9 cellular contexts compared by ENCODE assay signal in genomic region chr4:680565-680930, GRCh38. TPM values are rescaled to one million over a fixed set of nuclear protein-coding genes. Genes with fewer than 3 reads are reported as not detected.
DNase-seq lines count a peak whose midpoint lies in the region; ATAC-seq, FAIRE-seq and TF ChIP-seq lines count a peak whose summit lies in the region.
"Had no signal": no experiment of that assay in that cellular context is flagged by ENCODE, and none has a peak within 500 bp of the region (broad histone marks: within the 10 kb centered on the region; RNA-seq: fewer than 3 reads in every experiment).

No MANE protein-coding gene starts in this region.

- DNase-seq in GM20000 (ENCODE audit: low spot score) (peak; percentile 77), astrocyte (ENCODE audit: low read depth) (no peak), lower lobe of right lung (no peak), GM12891 (ENCODE audit: insufficient read length, low spot score) (no peak), pons (ENCODE audit: low spot score) (no peak), ovary (no peak), medulla oblongata (ENCODE audit: extremely low spot score) (no peak)
- DNase-seq: NCI-H2107 had no signal

- no peaks in the 10 kb centered on the region for H3K36me3 ChIP-seq in astrocyte (ENCODE audit: insufficient read depth, low read length)
- no peaks in the 10 kb centered on the region for H3K36me3 ChIP-seq in lower lobe of right lung
- no peaks in the 10 kb centered on the region for H3K36me3 ChIP-seq in ovary

- TF ChIP-seq POLR2A in GM12891 (IDR thresholded peaks at IDR 0.05; ENCODE audit: low read depth, low read length): no peak
- TF ChIP-seq POLR2A in ovary (IDR thresholded peaks at IDR 0.05): no peak

- peak overlapping the region; percentile 40 for H3K4me3 Mint-ChIP-seq in astrocyte (ENCODE audit: unreplicated experiment)

- peak overlapping the region; percentile 80 for H3K4me2 ChIP-seq in astrocyte (ENCODE audit: low read length)

- peaks cover 14% of the 10 kb centered on the region for H3K4me1 Mint-ChIP-seq in astrocyte (ENCODE audit: low read depth, unreplicated experiment)

- peaks cover 4% of the 10 kb centered on the region for H3K36me3 Mint-ChIP-seq in astrocyte (ENCODE audit: low read depth, unreplicated experiment)

- H3K27me3 Mint-ChIP-seq in astrocyte (ENCODE audit: low read depth, unreplicated experiment): peaks cover 3% of the 10 kb centered on the region

- no peak overlapping the region for H3K9ac ChIP-seq in astrocyte (ENCODE audit: low read length)

- H3K27me3 ChIP-seq in astrocyte (ENCODE audit: insufficient read depth, low read length) (no peaks in the 10 kb centered on the region), lower lobe of right lung (ENCODE audit: low read depth) (no peaks in the 10 kb centered on the region), ovary (no peaks in the 10 kb centered on the region)

- intact Hi-C loops in lower lobe of right lung (cut with DNase I) (no loop called here), ovary (cut with DNase I) (no loop called here)

- ATAC-seq in lower lobe of right lung: peak; percentile 0 to 4

- H3K4me1 ChIP-seq in astrocyte (ENCODE audit: insufficient read depth, low read length): peaks cover 6% of the 10 kb centered on the region
- H3K4me1 ChIP-seq in lower lobe of right lung: peaks cover 32% of the 10 kb centered on the region
- no peaks in the 10 kb centered on the region for H3K4me1 ChIP-seq in ovary (ENCODE audit: insufficient read depth)

- peak overlapping the region; percentile 56 for H3K27ac ChIP-seq in 22Rv1
- no peak overlapping the region for H3K27ac ChIP-seq in astrocyte (ENCODE audit: low read depth, low read length)
- peak overlapping the region; percentile 41 for H3K27ac ChIP-seq in lower lobe of right lung
- no peak overlapping the region for H3K27ac ChIP-seq in ovary

- H2AFZ ChIP-seq in astrocyte (ENCODE audit: low read depth, low read length): peak overlapping the region; percentile 52

- TF ChIP-seq CTCF in 22Rv1 (IDR thresholded peaks at IDR 0.05): no peak
- no peak for TF ChIP-seq CTCF in GM20000 (IDR thresholded peaks at IDR 0.05; ENCODE audit: extremely low read depth, missing control alignments)
- no peak for TF ChIP-seq CTCF in astrocyte (IDR thresholded peaks at IDR 0.05; ENCODE audit: insufficient read depth, low read depth, low read length)
- no peak for TF ChIP-seq CTCF in lower lobe of right lung (IDR thresholded peaks at IDR 0.05)
- TF ChIP-seq CTCF in ovary (IDR thresholded peaks at IDR 0.05): no peak

- no peaks in the 10 kb centered on the region for H4K20me1 ChIP-seq in astrocyte (ENCODE audit: insufficient read depth, low read length)

- FAIRE-seq in astrocyte (lab: Jason Lieb, UNC): no peak
- FAIRE-seq in GM12891 (lab: Jason Lieb, UNC): no peak

- WGBS in ovary, 3 donors: 24 to 40% (median 29%) methylated on average over 15 of the region's 15 CpGs

- H3K4me3 ChIP-seq in astrocyte (ENCODE audit: insufficient read depth, low read depth, low read length): peak overlapping the region; percentile 17
- H3K4me3 ChIP-seq in lower lobe of right lung: peak overlapping the region; percentile 67
- no peak overlapping the region for H3K4me3 ChIP-seq in ovary

- H3K79me2 ChIP-seq in astrocyte (ENCODE audit: insufficient read depth, low read length): peaks cover under 1% of the 10 kb centered on the region

- no peak overlapping the region for H3K27ac Mint-ChIP-seq in astrocyte (ENCODE audit: unreplicated experiment)

- H3K9me3 ChIP-seq in astrocyte (ENCODE audit: insufficient read depth, low read depth, low read length) (no peaks in the 10 kb centered on the region), lower lobe of right lung (no peaks in the 10 kb centered on the region), ovary (no peaks in the 10 kb centered on the region)

- TF ChIP-seq EP300 in ovary (IDR thresholded peaks at IDR 0.05): no peak

- H3K9me3 Mint-ChIP-seq in astrocyte (ENCODE audit: unreplicated experiment): no peaks in the 10 kb centered on the region

TF ChIP-seq in GM12891, 5 proteins besides CTCF, POLR2A, EP300 and RAD21:
- TF ChIP-seq PAX5 (IDR thresholded peaks at IDR 0.05; ENCODE audit: insufficient read depth, low read length, severe bottlenecking) (no peak), POU2F2 (IDR thresholded peaks at IDR 0.05; ENCODE audit: low read depth, low read length) (no peak), POLR2AphosphoS5 (IDR thresholded peaks at IDR 0.05; ENCODE audit: low read depth, low read length) (no peak), SPI1 (IDR thresholded peaks at IDR 0.05; ENCODE audit: low read depth, low read length) (no peak), TAF1 (IDR thresholded peaks at IDR 0.05; ENCODE audit: low read depth, low read length) (no peak)

RNA-seq across cellular contexts. Expression of gene MYL5, which starts 6.2 kb away (rescaled TPM):
- 17.5 and 21.9 TPM in 2 replicates for total RNA-seq in astrocyte
- 9.7 TPM for total RNA-seq in lower lobe of right lung
- 23.8 TPM for polyA plus RNA-seq in GM12891 (2012; ENCODE audit: low read depth, missing spikeins)
- total RNA-seq in ovary: 10 to 100 TPM in 4 of 7 donors, 1 to 10 TPM in 3; 4.0 to 18.3 (median 10.0) TPM
- 1 to 10 TPM; 6.4 to 6.5 TPM for polyA plus RNA-seq in ovary

RNA-seq across cellular contexts. Expression of gene ATP5ME, which starts 6.5 kb away (rescaled TPM):
- total RNA-seq in astrocyte: 255 and 263 TPM in 2 replicates
- 173 TPM for total RNA-seq in lower lobe of right lung
- 1,492 TPM for polyA plus RNA-seq in GM12891 (2012; ENCODE audit: low read depth, missing spikeins)
- 100 to 1,000 TPM; 180 to 267 (median 189) TPM for total RNA-seq in ovary
- 100 to 1,000 TPM; 207 to 359 TPM for polyA plus RNA-seq in ovary

RNA-seq across cellular contexts. Expression of gene SLC49A3, which starts 8.4 kb away (rescaled TPM):
- total RNA-seq in astrocyte: 6.2 and 9.2 TPM in 2 replicates
- total RNA-seq in lower lobe of right lung: 31.5 TPM
- 0.42 TPM for polyA plus RNA-seq in GM12891 (2012; ENCODE audit: low read depth, missing spikeins)
- 1 to 10 TPM; 1.1 to 5.2 (median 2.5) TPM for total RNA-seq in ovary
- 1 to 10 TPM in 1 of 2 donors, under 1 TPM in 1; 0.43 to 1.8 TPM for polyA plus RNA-seq in ovary

RNA-seq across cellular contexts. Expression of gene PCGF3, which starts 25.1 kb away (rescaled TPM):
- 61.1 and 65.7 TPM in 2 replicates for total RNA-seq in astrocyte
- 44.8 TPM for total RNA-seq in lower lobe of right lung
- polyA plus RNA-seq in GM12891 (2012; ENCODE audit: low read depth, missing spikeins): 20.6 TPM
- total RNA-seq in ovary: 10 to 100 TPM; 33.2 to 51.2 (median 45.3) TPM
- polyA plus RNA-seq in ovary: 10 to 100 TPM; 21.7 to 45.4 TPM

RNA-seq across cellular contexts. Expression of gene PDE6B, which starts 55.2 kb away (rescaled TPM):
- total RNA-seq in astrocyte (2.8 and 3.7 TPM in 2 replicates), lower lobe of right lung (5.5 TPM), ovary (1 to 10 TPM; 1.4 to 7.5 (median 5.3) TPM)
- 11.3 TPM for polyA plus RNA-seq in GM12891 (2012; ENCODE audit: low read depth, missing spikeins)
- 1 to 10 TPM; 2.2 to 2.3 TPM for polyA plus RNA-seq in ovary

Comparison
In these comparisons a context has a peak if more than half of its experiments do, and no peak if none do; other contexts are left out.
1. H3K27ac ChIP-seq: peak in 22Rv1 (single experiment) and lower lobe of right lung (single experiment); none in astrocyte (single experiment) and ovary (0 of 2).